Comparison of ENCODE assay signal across 12 cellular contexts in genomic region chr7:24827027-24827426, GRCh38.
DNase-seq lines count a peak whose midpoint lies in the region; ATAC-seq, FAIRE-seq and TF ChIP-seq lines count a peak whose summit lies in the region.
"Had no signal": no experiment of that assay in that cellular context is flagged by ENCODE, and none has a peak within 500 bp of the region (broad histone marks: within the 10 kb centered on the region; RNA-seq: fewer than 3 reads in every experiment).

No MANE protein-coding gene starts in this region.

- no peaks in the 10 kb centered on the region for H3K79me2 ChIP-seq in astrocyte (ENCODE audit: insufficient read depth, low read length)

- H3K4me1 ChIP-seq in CD8-positive, alpha-beta memory T cell (ENCODE audit: insufficient read depth, low read length), result peaks cover 29% of the 10 kb centered on the region
- H3K4me1 ChIP-seq in astrocyte (ENCODE audit: insufficient read depth, low read length) (peaks cover 62% of the 10 kb centered on the region), uterus (no peaks in the 10 kb centered on the region)

- H3K36me3 ChIP-seq in CD8-positive, alpha-beta memory T cell (ENCODE audit: insufficient read depth, low read length), result no peaks in the 10 kb centered on the region
- peaks cover 7% of the 10 kb centered on the region for H3K36me3 ChIP-seq in astrocyte (ENCODE audit: insufficient read depth, low read length)
- H3K36me3 ChIP-seq in uterus, result no peaks in the 10 kb centered on the region

- no peak overlapping the region for H3K4me3 ChIP-seq in CD8-positive, alpha-beta memory T cell (ENCODE audit: low read length)
- H3K4me3 ChIP-seq in astrocyte (ENCODE audit: insufficient read depth, low read depth, low read length) (no peak overlapping the region), uterus (no peak overlapping the region)

- POLR2A ChIA-PET in CD8-positive, alpha-beta memory T cell (lab: Charles Lee), result interaction anchor here (1.8 kb wide), 1 partner anchor 297 kb away, joined by 4 read pairs; no protein-coding TSS in a partner anchor

- peak overlapping the region in 6 of 7 donors; percentile 65 to 83 (median 73) for H3K4me3 Mint-ChIP-seq in CD8-positive, alpha-beta memory T cell
- H3K4me3 Mint-ChIP-seq in astrocyte (ENCODE audit: unreplicated experiment) (no peak overlapping the region), natural killer cell (peak overlapping the region; percentile 13)

- peaks cover 53 to 67% (median 63%) of the 10 kb centered on the region in 3 donors for H3K4me1 Mint-ChIP-seq in CD8-positive, alpha-beta memory T cell
- H3K4me1 Mint-ChIP-seq in astrocyte (ENCODE audit: low read depth, unreplicated experiment), result peaks cover 46% of the 10 kb centered on the region
- peaks cover 32% of the 10 kb centered on the region in 2 donors for H3K4me1 Mint-ChIP-seq in natural killer cell

- no peaks in the 10 kb centered on the region for H4K20me1 ChIP-seq in astrocyte (ENCODE audit: insufficient read depth, low read length)

- TF ChIP-seq POLR2A in uterus (IDR thresholded peaks at IDR 0.05), result no peak

- H2AFZ ChIP-seq in astrocyte (ENCODE audit: low read depth, low read length), result no peak overlapping the region

- H3K9me3 Mint-ChIP-seq in CD8-positive, alpha-beta memory T cell, result no peaks in the 10 kb centered on the region
- H3K9me3 Mint-ChIP-seq in astrocyte (ENCODE audit: unreplicated experiment) (no peaks in the 10 kb centered on the region), natural killer cell (no peaks in the 10 kb centered on the region)

- H3K27ac Mint-ChIP-seq in CD8-positive, alpha-beta memory T cell, result peak overlapping the region; percentile 89 to 98 (median 94)
- H3K27ac Mint-ChIP-seq in astrocyte (ENCODE audit: unreplicated experiment), result peak overlapping the region; percentile 84
- H3K27ac Mint-ChIP-seq in natural killer cell, result peak overlapping the region; percentile 95 to 98

- no peaks in the 10 kb centered on the region for H3K27me3 ChIP-seq in CD8-positive, alpha-beta memory T cell (ENCODE audit: insufficient read depth, low read length, poor library complexity, severe bottlenecking)
- H3K27me3 ChIP-seq in astrocyte (ENCODE audit: insufficient read depth, low read length), result no peaks in the 10 kb centered on the region
- no peaks in the 10 kb centered on the region for H3K27me3 ChIP-seq in uterus

- no peak overlapping the region for H3K27ac ChIP-seq in CD8-positive, alpha-beta memory T cell (ENCODE audit: low read depth, low read length)
- H3K27ac ChIP-seq in astrocyte (ENCODE audit: low read depth, low read length) (peak overlapping the region; percentile 83), uterus (no peak overlapping the region), substantia nigra (ENCODE audit: low read depth, low read length, poor library complexity, severe bottlenecking) (no peak overlapping the region)

- no peak for ATAC-seq in natural killer cell
- no peak for ATAC-seq in HG03378 (IDR thresholded peaks at IDR 0.05; ENCODE audit: unreplicated experiment)

- H3K4me2 ChIP-seq in astrocyte (ENCODE audit: low read length), result peak overlapping the region; percentile 66

- H3K27me3 Mint-ChIP-seq in CD8-positive, alpha-beta memory T cell, result peaks cover 0 to 2% of the 10 kb centered on the region in 2 donors
- H3K27me3 Mint-ChIP-seq in astrocyte (ENCODE audit: low read depth, unreplicated experiment), result no peaks in the 10 kb centered on the region
- no peaks in the 10 kb centered on the region for H3K27me3 Mint-ChIP-seq in natural killer cell (ENCODE audit: low read depth in 2 of 2)

- TF ChIP-seq CTCF in astrocyte (IDR thresholded peaks at IDR 0.05; ENCODE audit: insufficient read depth, low read depth, low read length) (no peak), natural killer cell (IDR thresholded peaks at IDR 0.05) (no peak), uterus (IDR thresholded peaks at IDR 0.05) (no peak)

- H3K9me3 ChIP-seq in CD8-positive, alpha-beta memory T cell (ENCODE audit: low read length), result no peaks in the 10 kb centered on the region
- no peaks in the 10 kb centered on the region for H3K9me3 ChIP-seq in astrocyte (ENCODE audit: insufficient read depth, low read depth, low read length)
- no peaks in the 10 kb centered on the region for H3K9me3 ChIP-seq in uterus

- no peak for DNase-seq in CD8-positive, alpha-beta memory T cell
- peak; percentile 20 for DNase-seq in M059J (ENCODE audit: low read depth)
- DNase-seq in astrocyte (ENCODE audit: low read depth), result no peak
- DNase-seq in natural killer cell, result no peak
- DNase-seq in uterus, result no peak
- no peak for DNase-seq in D341Med (ENCODE audit: low spot score)
- DNase-seq in substantia nigra (lab: John Stamatoyannopoulos, UW), result no peak
- DNase-seq: activated CD8-positive, alpha-beta memory T cell treated with anti-CD3 and anti-CD28 coated beads, Interleukin-2, amount 50 U/mL, for 4 hours; erythroblast; Kasumi-1; midbrain had no signal

- no peak for FAIRE-seq in astrocyte (lab: Jason Lieb, UNC)

- CTCF ChIA-PET in CD8-positive, alpha-beta memory T cell (lab: Charles Lee), result interaction anchor here (1.1 to 3.3 kb wide), 8 partner anchors 10 to 272 kb away, joined by 3 to 18 read pairs (median 4); partner anchors contain the start of gene OSBPL3

- peak overlapping the region; percentile 63 for H3K9ac ChIP-seq in astrocyte (ENCODE audit: low read length)

- intact Hi-C loops in natural killer cell (cut with micrococcal nuclease) (loop anchor here (10.0 kb wide), 1 partner anchor 1468 kb away; the partner anchor contains the start of gene SNX10), uterus (cut with DNase I; ENCODE audit: low total_unique reads) (no loop called here)

- H3K36me3 Mint-ChIP-seq in CD8-positive, alpha-beta memory T cell, result peaks cover 0 to 47% (median 19%) of the 10 kb centered on the region in 3 donors
- H3K36me3 Mint-ChIP-seq in astrocyte (ENCODE audit: low read depth, unreplicated experiment) (peaks cover 6% of the 10 kb centered on the region), natural killer cell (peaks cover 12% of the 10 kb centered on the region)
